ENCODE assay signal across 8 cellular contexts in genomic region chr1:44035726-44036408, GRCh38. TPM values are rescaled to one million over a fixed set of nuclear protein-coding genes. Genes with fewer than 3 reads are reported as not detected.
DNase-seq lines count a peak whose midpoint lies in the region; ATAC-seq and TF ChIP-seq lines count a peak whose summit lies in the region.

No MANE protein-coding gene starts in this region.

- no peak overlapping the region for H3K4me2 ChIP-seq in mesenchymal stem cell (ENCODE audit: low read length, poor library complexity, severe bottlenecking)

- H3K9me3 ChIP-seq in mesenchymal stem cell (ENCODE audit: control insufficient read depth, low read length) = no peaks in the 10 kb centered on the region
- no peaks in the 10 kb centered on the region for H3K9me3 ChIP-seq in vagina

- ATAC-seq in GM21576 (IDR thresholded peaks at IDR 0.05; ENCODE audit: unreplicated experiment) = no peak

- H3K4me3 Mint-ChIP-seq in chondrocyte (ENCODE audit: unreplicated experiment) = no peak overlapping the region

- H2BK15ac ChIP-seq in mesenchymal stem cell (ENCODE audit: low read depth, poor library complexity, severe bottlenecking) = peak overlapping the region; percentile 82

- H3K4me1 ChIP-seq in mesenchymal stem cell (ENCODE audit: control insufficient read depth, insufficient read depth, low read depth, low read length) = peaks cover 13% of the 10 kb centered on the region
- peaks cover 27% of the 10 kb centered on the region for H3K4me1 ChIP-seq in vagina

- H3K23ac ChIP-seq in mesenchymal stem cell (ENCODE audit: low read length in 2 of 2) = peak overlapping the region in 1 of 2 experiments; percentile 26

- H4K91ac ChIP-seq in mesenchymal stem cell (ENCODE audit: low read length) = no peak overlapping the region

- H3K9me3 Mint-ChIP-seq in chondrocyte (ENCODE audit: low read depth) = no peaks in the 10 kb centered on the region

- H2BK12ac ChIP-seq in mesenchymal stem cell (ENCODE audit: low read length in 2 of 2) = peak overlapping the region; percentile 38 to 92

- H2AK5ac ChIP-seq in mesenchymal stem cell (ENCODE audit: low read length, severe bottlenecking) = peak overlapping the region; percentile 55

- peak overlapping the region in 1 of 2 experiments; percentile 20 for H3K14ac ChIP-seq in mesenchymal stem cell (ENCODE audit: low read length in 2 of 2)

- no peak overlapping the region for H4K8ac ChIP-seq in mesenchymal stem cell (ENCODE audit: low read length)

- no peak overlapping the region for H2AFZ ChIP-seq in mesenchymal stem cell (ENCODE audit: low read depth, low read length)

- H3K4me3 ChIP-seq in mesenchymal stem cell (ENCODE audit: insufficient read depth in 1 of 2, low read depth in 1 of 2, low read length in 2 of 2) (no peak overlapping the region), vagina (no peak overlapping the region)

- H3K27ac ChIP-seq in mesenchymal stem cell (ENCODE audit: low read length, poor library complexity, severe bottlenecking) = no peak overlapping the region
- H3K27ac ChIP-seq in vagina = peak overlapping the region; percentile 65

- no peak for TF ChIP-seq POLR2A in vagina (IDR thresholded peaks at IDR 0.05)

- intact Hi-C loops in vagina (cut with DNase I) = no loop called here

- 63% methylated on average over 7 of the region's 8 CpGs for WGBS in mesenchymal stem cell

- H2BK120ac ChIP-seq in mesenchymal stem cell (ENCODE audit: low read depth, low read length) = no peak overlapping the region

- H2BK5ac ChIP-seq in mesenchymal stem cell (ENCODE audit: low read depth, low read length, poor library complexity, severe bottlenecking) = no peak overlapping the region

- no peaks in the 10 kb centered on the region for H3K79me1 ChIP-seq in mesenchymal stem cell (replicated peaks; ENCODE audit: low read length, poor library complexity, severe bottlenecking)

- peak overlapping the region in 1 of 2 experiments; percentile 24 for H3K18ac ChIP-seq in mesenchymal stem cell (ENCODE audit: low read depth in 1 of 2, low read length in 2 of 2)

- H3K27me3 Mint-ChIP-seq in chondrocyte (ENCODE audit: low read depth) = no peaks in the 10 kb centered on the region

- H3K27me3 ChIP-seq in mesenchymal stem cell (ENCODE audit: control insufficient read depth in 1 of 2, insufficient read depth in 1 of 2, low read length in 2 of 2) = no peaks in the 10 kb centered on the region
- no peaks in the 10 kb centered on the region for H3K27me3 ChIP-seq in vagina

- H3K4me1 Mint-ChIP-seq in chondrocyte (ENCODE audit: low read depth) = peaks cover 39% of the 10 kb centered on the region

- peak; percentile 19 for DNase-seq in activated CD4-positive, alpha-beta T cell treated with anti-CD3 and anti-CD28 coated beads for 48 hours
- no peak for DNase-seq in activated CD4-positive, alpha-beta T cell treated with anti-CD3 and anti-CD28 coated beads for 1 hour
- DNase-seq in chondrocyte (ENCODE audit: low spot score) = no peak
- DNase-seq in mesenchymal stem cell = no peak
- DNase-seq in vagina (ENCODE audit: extremely low spot score in 2 of 2) = no peak
- no peak for DNase-seq in stimulated activated CD8-positive, alpha-beta memory T cell treated with anti-CD3 and anti-CD28 coated beads, Interleukin-4, amount 100 ng/mL, for 48 hours
- no peak for DNase-seq in NCI-H1092 (lab: John Stamatoyannopoulos, UW)

- peak overlapping the region; percentile 51 for H3K9ac ChIP-seq in mesenchymal stem cell (ENCODE audit: low read length)

- no peak overlapping the region for H3K4ac ChIP-seq in mesenchymal stem cell (ENCODE audit: low read depth in 1 of 2, low read length in 2 of 2)

- no peaks in the 10 kb centered on the region for H3K36me3 Mint-ChIP-seq in chondrocyte (ENCODE audit: low read depth)

- H3K36me3 ChIP-seq in mesenchymal stem cell (ENCODE audit: control insufficient read depth in 1 of 2, insufficient read depth in 2 of 2, low read depth in 1 of 2, low read length in 2 of 2) = no peaks in the 10 kb centered on the region
- no peaks in the 10 kb centered on the region for H3K36me3 ChIP-seq in vagina

- peak overlapping the region; percentile 78 for H3K27ac Mint-ChIP-seq in chondrocyte (ENCODE audit: unreplicated experiment)

- TF ChIP-seq CTCF in chondrocyte (IDR thresholded peaks at IDR 0.05) (no peak), vagina (IDR thresholded peaks at IDR 0.05) (no peak)

RNA-seq across cellular contexts. Expression of gene SLC6A9, which starts 4.6 kb away (rescaled TPM):
- total RNA-seq in chondrocyte (8.4 to 67.3 TPM (median 61.7 TPM) in 3 replicates), vagina (24.3 TPM)
- polyA plus RNA-seq in mesenchymal stem cell (2013, experiment 1 of 2) = 18.3 TPM
- 17.6 TPM for polyA plus RNA-seq in mesenchymal stem cell (2013, experiment 2 of 2)

RNA-seq across cellular contexts. Expression of gene CCDC24, which starts 44.5 kb away (rescaled TPM):
- total RNA-seq in chondrocyte (5.4 to 6.8 TPM (median 6.3 TPM) in 3 replicates), vagina (14.5 TPM)
- polyA plus RNA-seq in mesenchymal stem cell (2013, experiment 1 of 2) = 2.9 TPM
- 3.2 TPM for polyA plus RNA-seq in mesenchymal stem cell (2013, experiment 2 of 2)

RNA-seq across cellular contexts. Expression of gene B4GALT2, which starts 56.9 kb away (rescaled TPM):
- total RNA-seq in chondrocyte (94.8 to 109 TPM (median 99.4 TPM) in 3 replicates), vagina (31.4 TPM)
- 37.4 TPM for polyA plus RNA-seq in mesenchymal stem cell (2013, experiment 1 of 2)
- 35.8 TPM for polyA plus RNA-seq in mesenchymal stem cell (2013, experiment 2 of 2)
